In genomic region chr20:37413023-37413334, GRCh38 we compare ENCODE assay signal across 13 cellular contexts.
"Had no signal": no experiment of that assay in that cellular context is flagged by ENCODE, and none has a peak within 500 bp of the region (broad histone marks: within the 10 kb centered on the region; RNA-seq: fewer than 3 reads in every experiment).

No MANE protein-coding gene starts in this region.

- H3K4me3 Mint-ChIP-seq: activated T-helper 1 cell treated with anti-CD3 and anti-CD28 coated beads, Interleukin-12 subunit alpha, Interleukin-12 subunit beta, Interleukin-2, Interleukin-4 antibody, amounts not matched to agents 30 ng/mL and 10 ng/mL and 1 ng/mL, durations not matched to agents 14 hours and 24 hours and 36 hours had no signal

- ATAC-seq: foreskin keratinocyte, lower lobe of right lung had no signal

- DNase-seq: activated CD4-positive, alpha-beta T cell treated with anti-CD3 and anti-CD28 coated beads, Interleukin-2, amount 50 U/mL, for 4 hours; activated CD4-positive, CD25-positive, alpha-beta regulatory T cell treated with anti-CD3 and anti-CD28 coated beads, Interleukin-2, amount 50 U/mL, for 72 hours; activated gamma-delta T cell treated with Interleukin-2 at 50 U/mL for 16 hours; activated T-cell treated with anti-CD3 and anti-CD28 coated beads for 4 hours; effector memory CD4-positive, alpha-beta T cell; foreskin keratinocyte; lower lobe of right lung; sigmoid colon; stimulated activated naive B cell treated with anti-CD40 and anti-IgM and Interleukin-4, amounts not matched to agents 10 μg/mL and 1 μg/mL and 100 μg/mL, for 72 hours had no signal

- H3K4me1 ChIP-seq: foreskin keratinocyte, lower lobe of right lung had no signal

- H3K9me3 ChIP-seq: lower lobe of right lung, sigmoid colon had no signal

- H3K27ac ChIP-seq: foreskin keratinocyte, lower lobe of right lung, sigmoid colon, VCaP had no signal

- H3K9me3 Mint-ChIP-seq: activated T-helper 1 cell treated with anti-CD3 and anti-CD28 coated beads, Interleukin-12 subunit alpha, Interleukin-12 subunit beta, Interleukin-2, Interleukin-4 antibody, amounts not matched to agents 30 ng/mL and 10 ng/mL and 1 ng/mL, durations not matched to agents 14 hours and 24 hours and 36 hours; naive thymus-derived CD8-positive, alpha-beta T cell; stimulated activated naive B cell treated with anti-CD40 and anti-IgM and Interleukin-4, amounts not matched to agents 10 μg/mL and 1 μg/mL and 100 μg/mL, for 72 hours had no signal

- H3K36me3 ChIP-seq: lower lobe of right lung, sigmoid colon had no signal

- H3K36me3 Mint-ChIP-seq: activated naive CD8-positive, alpha-beta T cell; naive thymus-derived CD8-positive, alpha-beta T cell; stimulated activated naive B cell treated with anti-CD40 and anti-IgM and Interleukin-4, amounts not matched to agents 10 μg/mL and 1 μg/mL and 100 μg/mL, for 72 hours had no signal

- H3K27ac Mint-ChIP-seq: activated naive CD8-positive, alpha-beta T cell; activated T-helper 1 cell treated with anti-CD3 and anti-CD28 coated beads, Interleukin-12 subunit alpha, Interleukin-12 subunit beta, Interleukin-2, Interleukin-4 antibody, amounts not matched to agents 30 ng/mL and 10 ng/mL and 1 ng/mL, durations not matched to agents 14 hours and 24 hours and 36 hours; stimulated activated naive B cell treated with anti-CD40 and anti-IgM and Interleukin-4, amounts not matched to agents 10 μg/mL and 1 μg/mL and 100 μg/mL, for 72 hours had no signal
